35 cellular contexts compared by ENCODE assay signal in genomic region chr12:77865178-77865577, GRCh38. TPM values are rescaled to one million over a fixed set of nuclear protein-coding genes. Genes with fewer than 3 reads are reported as not detected.
"Had no signal": no experiment of that assay in that cellular context is flagged by ENCODE, and none has a peak within 500 bp of the region (broad histone marks: within the 10 kb centered on the region; RNA-seq: fewer than 3 reads in every experiment).

No MANE protein-coding gene starts in this region.

- H3K27me3 ChIP-seq: adrenal gland, ascending aorta, body of pancreas, brain microvascular endothelial cell, breast epithelium, cardiac muscle cell had no signal

- DNase-seq: activated effector memory CD4-positive, alpha-beta T cell treated with anti-CD3 and anti-CD28 coated beads, Interleukin-2, amount 50 U/mL, for 16 hours; activated effector memory CD4-positive, alpha-beta T cell treated with Interleukin-2 at 50 U/mL for 16 hours; activated gamma-delta T cell; activated gamma-delta T cell treated with Interleukin-2 at 50 U/mL for 16 hours; activated naive CD4-positive, alpha-beta T cell; activated naive CD4-positive, alpha-beta T cell treated with anti-CD3 and anti-CD28 coated beads for 36 hours; activated naive CD4-positive, alpha-beta T cell treated with anti-CD3 and anti-CD28 coated beads, Interleukin-2, amount 10 ng/mL, durations not matched to agents 7 days and 5 days; activated naive CD4-positive, alpha-beta T cell treated with anti-CD3 and anti-CD28 coated beads, Interleukin-2, amount 50 U/mL, for 16 hours; activated naive CD4-positive, alpha-beta T cell treated with Interleukin-2 at 50 U/mL for 16 hours; activated naive CD8-positive, alpha-beta T cell treated with anti-CD3 and anti-CD28 coated beads for 36 hours; activated naive CD8-positive, alpha-beta T cell treated with anti-CD3 and anti-CD28 coated beads, Interleukin-2, amount 10 ng/mL, durations not matched to agents 7 days and 5 days; activated naive CD8-positive, alpha-beta T cell treated with anti-CD3 and anti-CD28 coated beads, Interleukin-2, amount 50 U/mL, for 24 hours; activated T-cell treated with anti-CD3 and anti-CD28 coated beads, Interleukin-2, amount 50 U/mL, for 1 hour; activated T-cell treated with anti-CD3 and anti-CD28 coated beads, Interleukin-2, amount 50 U/mL, for 24 hours; activated T-cell treated with anti-CD3 and anti-CD28 coated beads, Interleukin-2, amount 50 U/mL, for 4 hours; activated T-cell treated with anti-CD3 and anti-CD28 coated beads, Interleukin-2, amount 50 U/mL, for 48 hours; activated T-cell treated with anti-CD3 and anti-CD28 coated beads, Interleukin-2, amount 50 U/mL, for 72 hours; adrenal gland; amniotic stem cell; amygdala; anterior cingulate cortex; aorta; body of pancreas; brain microvascular endothelial cell; central memory CD4-positive, alpha-beta T cell; cerebellar nuclear complex had no signal

- ATAC-seq: activated naive CD4-positive, alpha-beta T cell treated with anti-CD3 and anti-CD28 coated beads, Interleukin-2, amount 50 U/mL, for 72 hours; activated naive CD8-positive, alpha-beta T cell treated with anti-CD3 and anti-CD28 coated beads, Interleukin-2, amount 50 U/mL, for 24 hours; activated T-cell treated with anti-CD3 and anti-CD28 coated beads, Interleukin-2, amount 50 U/mL, for 4 hours; activated T-cell treated with anti-CD3 and anti-CD28 coated beads, Interleukin-2, amount 50 U/mL, for 72 hours; activated T-helper 17 cell treated with anti-CD3 and anti-CD28 coated beads, Interleukin-2, amount 50 U/mL, for 72 hours; body of pancreas had no signal

- H3K27ac ChIP-seq: adrenal gland, ascending aorta, body of pancreas, brain microvascular endothelial cell, breast epithelium, cardiac muscle cell had no signal

- H3K4me3 ChIP-seq: adrenal gland, ascending aorta, body of pancreas, breast epithelium, cardiac muscle cell had no signal

- H3K9me3 ChIP-seq: adrenal gland, ascending aorta, body of pancreas, breast epithelium had no signal

- FAIRE-seq: astrocyte, bronchial epithelial cell had no signal

- H3K4me1 ChIP-seq: adrenal gland, ascending aorta, body of pancreas, breast epithelium had no signal

- H3K36me3 ChIP-seq: adrenal gland, ascending aorta, brain microvascular endothelial cell, breast epithelium, cardiac muscle cell had no signal

RNA-seq across cellular contexts. Expression of gene NAV3, which starts 34.5 kb away (rescaled TPM):
- total RNA-seq: activated naive CD4-positive, alpha-beta T cell treated with anti-CD3 and anti-CD28 coated beads for 36 hours; activated naive CD4-positive, alpha-beta T cell treated with anti-CD3 and anti-CD28 coated beads, Interleukin-2, amount 50 U/mL, for 72 hours; activated naive CD8-positive, alpha-beta T cell treated with anti-CD3 and anti-CD28 coated beads for 36 hours; activated naive CD8-positive, alpha-beta T cell treated with anti-CD3 and anti-CD28 coated beads, Interleukin-2, amount 10 ng/mL, durations not matched to agents 7 days and 5 days; activated T-cell treated with anti-CD3 and anti-CD28 coated beads, Interleukin-2, amount 50 U/mL, for 72 hours; activated T-helper 1 cell treated with anti-CD3 and anti-CD28 coated beads, Interleukin-12 subunit alpha, Interleukin-12 subunit beta, Interleukin-2, Interleukin-4 antibody, amounts not matched to agents 30 ng/mL and 10 ng/mL and 1 ng/mL, durations not matched to agents 14 hours and 24 hours and 36 hours; activated T-helper 17 cell treated with anti-CD3 and anti-CD28 coated beads, Interleukin-2, amount 50 U/mL, for 72 hours; activated T-helper 2 cell treated with anti-CD3 and anti-CD28 coated beads, Interferon-gamma antibody, Interleukin-2, Interleukin-4, amounts not matched to agents 10 μg/mL and 5 μg/mL and 100 μg/mL, durations not matched to agents 14 hours and 24 hours and 36 hours had no signal
